21 cellular contexts compared by ENCODE assay signal in the genomic region with DNA sequence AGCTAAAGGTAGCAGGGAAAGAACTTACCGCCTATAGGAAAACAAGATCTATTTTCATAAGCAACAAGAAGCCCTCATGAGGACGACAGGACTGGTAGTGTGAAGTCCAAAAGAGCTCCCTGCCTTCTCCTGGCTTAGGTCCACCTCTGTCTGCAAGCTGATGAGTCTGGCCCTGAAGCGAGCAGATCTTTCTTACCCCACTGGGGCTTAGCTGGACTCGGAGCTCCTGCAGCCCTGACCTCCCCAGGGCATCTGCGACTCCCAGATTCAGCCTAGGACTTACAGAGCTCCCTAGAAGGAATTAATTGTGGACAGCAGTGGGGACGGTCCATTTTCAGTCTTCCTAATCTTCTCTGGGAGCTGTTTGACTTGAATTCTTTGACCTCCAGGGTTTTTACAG.
"Had no signal": no experiment of that assay in that cellular context is flagged by ENCODE, and none has a peak within 500 bp of the region (broad histone marks: within the 10 kb centered on the region; RNA-seq: fewer than 3 reads in every experiment).

No MANE protein-coding gene starts in this region.

- H3K27me3 ChIP-seq: brain microvascular endothelial cell, upper lobe of right lung had no signal

- H3K4me3 ChIP-seq: coronary artery, lung, prostate gland, upper lobe of right lung had no signal

- H3K4me1 ChIP-seq: prostate gland had no signal

- H3K9me3 ChIP-seq: prostate gland had no signal

- DNase-seq: activated CD4-positive, alpha-beta T cell treated with anti-CD3 and anti-CD28 coated beads, Interleukin-2, amount 10 ng/mL, durations not matched to agents 24 days and 14 days; activated CD4-positive, CD25-positive, alpha-beta regulatory T cell; activated CD8-positive, alpha-beta T cell treated with anti-CD3 and anti-CD28 coated beads, Interleukin-2, amount 10 ng/mL, durations not matched to agents 7 days and 5 days; activated naive CD4-positive, alpha-beta T cell treated with anti-CD3 and anti-CD28 coated beads, Interleukin-2, amount 10 ng/mL, durations not matched to agents 7 days and 5 days; activated naive CD8-positive, alpha-beta T cell treated with anti-CD3 and anti-CD28 coated beads, Interleukin-2, amount 50 U/mL, for 24 hours; activated T-cell treated with anti-CD3 and anti-CD28 coated beads, Interleukin-2, amount 50 U/mL, for 24 hours; aorta; brain microvascular endothelial cell; central memory CD4-positive, alpha-beta T cell; left cardiac atrium; nephron progenitor cell; occipital lobe; small intestine; stimulated activated CD4-positive, alpha-beta T cell treated with anti-CD3 and anti-CD28 coated beads, Interleukin-4, amount 100 ng/mL, for 4 hours; T-cell; upper lobe of right lung had no signal

- ATAC-seq: activated CD8-positive, alpha-beta T cell treated with anti-CD3 and anti-CD28 coated beads, Interleukin-2, amount 10 ng/mL, durations not matched to agents 7 days and 5 days; activated naive CD8-positive, alpha-beta T cell treated with anti-CD3 and anti-CD28 coated beads, Interleukin-2, amount 50 U/mL, for 24 hours; left cardiac atrium; right cardiac atrium; stimulated activated memory B cell treated with anti-CD40 and anti-IgM and Interleukin-4, amounts not matched to agents 10 μg/mL and 1 μg/mL and 100 μg/mL, for 72 hours; T-cell; upper lobe of right lung had no signal

- H3K36me3 ChIP-seq: brain microvascular endothelial cell, prostate gland, upper lobe of right lung had no signal

- H3K27ac ChIP-seq: brain microvascular endothelial cell, coronary artery, upper lobe of right lung had no signal
